Comparison of ENCODE assay signal across 29 cellular contexts in the genomic region with DNA sequence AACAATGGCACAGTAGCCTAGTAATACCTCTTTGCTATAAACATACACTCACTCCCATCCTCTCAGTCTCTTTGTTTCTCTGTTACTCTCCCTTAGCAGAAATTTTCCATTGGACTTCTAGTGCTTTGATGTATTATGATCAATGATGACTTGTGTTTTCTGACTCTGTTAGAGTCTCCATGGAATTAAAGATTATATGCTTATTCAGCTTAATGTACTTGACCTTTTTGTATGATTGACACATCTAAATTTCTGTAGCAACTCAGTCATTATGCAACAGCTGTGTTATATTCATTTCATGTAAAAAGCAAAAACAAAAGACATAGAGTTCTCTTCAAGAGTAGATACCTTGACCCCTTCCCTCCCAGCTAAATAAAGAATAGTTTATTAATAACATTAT.
"Had no signal": no experiment of that assay in that cellular context is flagged by ENCODE, and none has a peak within 500 bp of the region (broad histone marks: within the 10 kb centered on the region; RNA-seq: fewer than 3 reads in every experiment).

No MANE protein-coding gene starts in this region.

- H3K36me3 ChIP-seq: ascending aorta, breast epithelium, cardiac muscle cell, colonic mucosa, esophagus squamous epithelium, gastroesophageal sphincter, heart right ventricle had no signal

- ATAC-seq: activated CD4-positive, alpha-beta T cell treated with anti-CD3 and anti-CD28 coated beads for 36 hours; activated CD8-positive, alpha-beta memory T cell treated with anti-CD3 and anti-CD28 coated beads, Interleukin-2, amount 10 ng/mL, durations not matched to agents 7 days and 5 days; activated CD8-positive, alpha-beta T cell treated with anti-CD3 and anti-CD28 coated beads, Interleukin-2, amount 10 ng/mL, durations not matched to agents 7 days and 5 days; activated naive CD4-positive, alpha-beta T cell treated with anti-CD3 and anti-CD28 coated beads, Interleukin-2, amount 50 U/mL, for 72 hours; gastroesophageal sphincter; heart right ventricle had no signal

- DNase-seq: activated CD4-positive, alpha-beta memory T cell treated with anti-CD3 and anti-CD28 coated beads for 36 hours; activated CD4-positive, alpha-beta T cell treated with anti-CD3 and anti-CD28 coated beads for 36 hours; activated CD4-positive, alpha-beta T cell treated with anti-CD3 and anti-CD28 coated beads, Interleukin-2, amount 10 ng/mL, durations not matched to agents 24 days and 14 days; activated CD4-positive, CD25-positive, alpha-beta regulatory T cell; activated CD4-positive, CD25-positive, alpha-beta regulatory T cell treated with anti-CD3 and anti-CD28 coated beads, Interleukin-2, amount 50 U/mL, for 72 hours; activated CD8-positive, alpha-beta memory T cell treated with anti-CD3 and anti-CD28 coated beads, Interleukin-2, amount 10 ng/mL, durations not matched to agents 7 days and 5 days; activated CD8-positive, alpha-beta memory T cell treated with anti-CD3 and anti-CD28 coated beads, Interleukin-2, amount 50 U/mL, for 4 hours; activated CD8-positive, alpha-beta T cell treated with anti-CD3 and anti-CD28 coated beads, Interleukin-2, amount 10 ng/mL, durations not matched to agents 7 days and 5 days; activated effector memory CD4-positive, alpha-beta T cell treated with anti-CD3 and anti-CD28 coated beads, Interleukin-2, amount 50 U/mL, for 16 hours; activated naive CD4-positive, alpha-beta T cell treated with anti-CD3 and anti-CD28 coated beads, Interleukin-2, amount 10 ng/mL, durations not matched to agents 7 days and 5 days; activated naive CD8-positive, alpha-beta T cell treated with anti-CD3 and anti-CD28 coated beads, Interleukin-2, amount 10 ng/mL, durations not matched to agents 7 days and 5 days; activated T-cell treated with anti-CD3 and anti-CD28 coated beads, Interleukin-2, amount 50 U/mL, for 1 hour; activated T-cell treated with anti-CD3 and anti-CD28 coated beads, Interleukin-2, amount 50 U/mL, for 48 hours; central memory CD4-positive, alpha-beta T cell; cerebellar nuclear complex; colonic mucosa; effector CD8-positive, alpha-beta T cell; esophagus squamous epithelium; foreskin melanocyte; heart right ventricle; T-helper 2 cell had no signal

- FAIRE-seq: endometrium, endothelial cell of umbilical vein had no signal

- H3K27me3 ChIP-seq: ascending aorta, breast epithelium, cardiac muscle cell, colonic mucosa, esophagus squamous epithelium, gastroesophageal sphincter, heart right ventricle had no signal

- H3K4me3 ChIP-seq: ascending aorta, breast epithelium, cardiac muscle cell, colonic mucosa, esophagus squamous epithelium, gastroesophageal sphincter, heart right ventricle had no signal

- H3K4me1 ChIP-seq: ascending aorta, breast epithelium, colonic mucosa, esophagus squamous epithelium, gastroesophageal sphincter, heart right ventricle had no signal

- H3K9me3 ChIP-seq: ascending aorta, breast epithelium, colonic mucosa, esophagus squamous epithelium, gastroesophageal sphincter, heart right ventricle had no signal

- H3K27ac ChIP-seq: ascending aorta, breast epithelium, cardiac muscle cell, colonic mucosa, epithelial cell of prostate, esophagus squamous epithelium, gastroesophageal sphincter, heart right ventricle had no signal
